13 cellular contexts compared by ENCODE assay signal in genomic region chr1:17596651-17597509, GRCh38. TPM values are rescaled to one million over a fixed set of nuclear protein-coding genes. Genes with fewer than 3 reads are reported as not detected.
DNase-seq lines count a peak whose midpoint lies in the region; ATAC-seq lines count a peak whose summit lies in the region.
"Had no signal": no experiment of that assay in that cellular context is flagged by ENCODE, and none has a peak within 500 bp of the region (broad histone marks: within the 10 kb centered on the region; RNA-seq: fewer than 3 reads in every experiment).

No MANE protein-coding gene starts in this region.

- DNase-seq in right cardiac atrium (peak in 2 of 3 donors; percentile 29 to 53), cardiac septum (ENCODE audit: low spot score) (no peak), NCI-H774 (lab: John Stamatoyannopoulos, UW) (peak; percentile 25), KG1 (lab: John Stamatoyannopoulos, UW) (no peak), OCI-M1 (lab: John Stamatoyannopoulos, UW) (no peak)
- DNase-seq: activated CD4-positive, alpha-beta T cell treated with anti-CD3 and anti-CD28 coated beads for 1 hour; cerebellar nuclear complex; H7; left ventricle myocardium superior; SIG-M5 had no signal

- no peak for ATAC-seq in right cardiac atrium
- no peak for ATAC-seq in HG02970 (IDR thresholded peaks at IDR 0.05; ENCODE audit: low FRiP score, unreplicated experiment)
- ATAC-seq: left ventricle myocardium superior had no signal

- H3K27ac ChIP-seq in right cardiac atrium (ENCODE audit: low read length) (no peak overlapping the region), layer of hippocampus (ENCODE audit: low read depth, low read length) (peak overlapping the region; percentile 30), urinary bladder (ENCODE audit: low read depth) (peak overlapping the region; percentile 19)

- intact Hi-C loops in right cardiac atrium (cut with DNase I) = loop anchor here in 1 of 4 donors (10.0 kb wide), 1 partner anchor 62 kb away; the partner anchor contains the start of gene ARHGEF10L
- intact Hi-C loops in cardiac septum (cut with DNase I) = no loop called here

- H3K27me3 ChIP-seq in right cardiac atrium (ENCODE audit: control insufficient read depth, insufficient read depth) (no peaks in the 10 kb centered on the region), layer of hippocampus (ENCODE audit: control insufficient read depth, insufficient read depth, low read length) (no peaks in the 10 kb centered on the region)

- no peaks in the 10 kb centered on the region for H3K9me3 ChIP-seq in right cardiac atrium (ENCODE audit: control insufficient read depth, low read length)

- H3K4me3 ChIP-seq in right cardiac atrium (ENCODE audit: low read length) (no peak overlapping the region), urinary bladder (ENCODE audit: low read depth, low read length) (no peak overlapping the region)

- WGBS in right cardiac atrium = 69% methylated on average over 19 of the region's 19 CpGs
- WGBS in urinary bladder = 64% methylated on average over 19 of the region's 19 CpGs

- H3K4me1 ChIP-seq in right cardiac atrium (ENCODE audit: control insufficient read depth, insufficient read depth, low read length) = peaks cover 11% of the 10 kb centered on the region
- no peaks in the 10 kb centered on the region for H3K4me1 ChIP-seq in urinary bladder (ENCODE audit: insufficient read depth)

- no peaks in the 10 kb centered on the region for H3K36me3 ChIP-seq in urinary bladder (ENCODE audit: insufficient read depth)

RNA-seq across cellular contexts. Expression of gene ARHGEF10L, which starts 57.4 kb away (rescaled TPM):
- total RNA-seq in right cardiac atrium (10 to 100 TPM; 42.6 to 56.4 (median 55.1) TPM), cardiac septum (59.8 TPM), urinary bladder (26.5 TPM)
- polyA plus RNA-seq in right cardiac atrium (47.9 TPM), urinary bladder (41.4 TPM)

Comparison
In these comparisons a context has a peak if more than half of its experiments do, and no peak if none do; other contexts are left out.
1. DNase-seq: peak in right cardiac atrium (2 of 3) and NCI-H774 (single experiment); none in cardiac septum (single experiment), KG1 (single experiment) and OCI-M1 (single experiment).